1 cellular context compared by ENCODE assay signal in the genomic region with DNA sequence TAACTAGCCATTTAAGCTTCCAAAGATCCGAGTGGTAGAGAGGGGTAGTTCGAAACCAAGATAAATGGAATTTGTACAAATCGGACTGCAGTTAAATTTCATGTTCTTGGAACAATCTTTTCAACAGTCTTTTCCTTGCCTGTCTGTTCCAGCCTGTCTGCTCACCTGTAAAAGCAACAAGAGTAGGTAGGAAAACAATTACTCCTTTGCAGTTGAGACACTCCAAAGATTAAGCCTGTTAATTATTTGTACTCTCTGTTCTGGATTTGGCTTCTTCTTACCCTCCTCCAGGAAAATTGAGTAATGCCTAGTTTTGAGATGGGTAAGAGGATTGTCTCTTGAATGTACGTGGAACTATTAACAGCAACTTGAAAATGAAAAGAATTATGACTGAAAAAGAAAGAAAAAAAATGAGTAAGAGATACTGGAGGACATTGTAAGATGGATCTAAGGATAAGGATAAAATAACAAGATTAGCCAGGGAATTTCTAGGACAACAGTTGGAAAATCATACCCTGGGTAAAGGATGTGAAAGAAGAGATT.
TF ChIP-seq lines count a peak whose summit lies in the region.

No MANE protein-coding gene starts in this region.

TF ChIP-seq in K562, 482 proteins besides CTCF, POLR2A, EP300 and RAD21:
- TF ChIP-seq SREBF2 (CRISPR knock-in tag; IDR thresholded peaks at IDR 0.05), result no peak
- TF ChIP-seq, protein P1, sequence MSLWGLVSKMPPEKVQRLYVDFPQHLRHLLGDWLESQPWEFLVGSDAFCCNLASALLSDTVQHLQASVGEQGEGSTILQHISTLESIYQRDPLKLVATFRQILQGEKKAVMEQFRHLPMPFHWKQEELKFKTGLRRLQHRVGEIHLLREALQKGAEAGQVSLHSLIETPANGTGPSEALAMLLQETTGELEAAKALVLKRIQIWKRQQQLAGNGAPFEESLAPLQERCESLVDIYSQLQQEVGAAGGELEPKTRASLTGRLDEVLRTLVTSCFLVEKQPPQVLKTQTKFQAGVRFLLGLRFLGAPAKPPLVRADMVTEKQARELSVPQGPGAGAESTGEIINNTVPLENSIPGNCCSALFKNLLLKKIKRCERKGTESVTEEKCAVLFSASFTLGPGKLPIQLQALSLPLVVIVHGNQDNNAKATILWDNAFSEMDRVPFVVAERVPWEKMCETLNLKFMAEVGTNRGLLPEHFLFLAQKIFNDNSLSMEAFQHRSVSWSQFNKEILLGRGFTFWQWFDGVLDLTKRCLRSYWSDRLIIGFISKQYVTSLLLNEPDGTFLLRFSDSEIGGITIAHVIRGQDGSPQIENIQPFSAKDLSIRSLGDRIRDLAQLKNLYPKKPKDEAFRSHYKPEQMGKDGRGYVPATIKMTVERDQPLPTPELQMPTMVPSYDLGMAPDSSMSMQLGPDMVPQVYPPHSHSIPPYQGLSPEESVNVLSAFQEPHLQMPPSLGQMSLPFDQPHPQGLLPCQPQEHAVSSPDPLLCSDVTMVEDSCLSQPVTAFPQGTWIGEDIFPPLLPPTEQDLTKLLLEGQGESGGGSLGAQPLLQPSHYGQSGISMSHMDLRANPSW (CRISPR knock-in tag; IDR thresholded peaks at IDR 0.05), result no peak
- TF ChIP-seq, protein P2, sequence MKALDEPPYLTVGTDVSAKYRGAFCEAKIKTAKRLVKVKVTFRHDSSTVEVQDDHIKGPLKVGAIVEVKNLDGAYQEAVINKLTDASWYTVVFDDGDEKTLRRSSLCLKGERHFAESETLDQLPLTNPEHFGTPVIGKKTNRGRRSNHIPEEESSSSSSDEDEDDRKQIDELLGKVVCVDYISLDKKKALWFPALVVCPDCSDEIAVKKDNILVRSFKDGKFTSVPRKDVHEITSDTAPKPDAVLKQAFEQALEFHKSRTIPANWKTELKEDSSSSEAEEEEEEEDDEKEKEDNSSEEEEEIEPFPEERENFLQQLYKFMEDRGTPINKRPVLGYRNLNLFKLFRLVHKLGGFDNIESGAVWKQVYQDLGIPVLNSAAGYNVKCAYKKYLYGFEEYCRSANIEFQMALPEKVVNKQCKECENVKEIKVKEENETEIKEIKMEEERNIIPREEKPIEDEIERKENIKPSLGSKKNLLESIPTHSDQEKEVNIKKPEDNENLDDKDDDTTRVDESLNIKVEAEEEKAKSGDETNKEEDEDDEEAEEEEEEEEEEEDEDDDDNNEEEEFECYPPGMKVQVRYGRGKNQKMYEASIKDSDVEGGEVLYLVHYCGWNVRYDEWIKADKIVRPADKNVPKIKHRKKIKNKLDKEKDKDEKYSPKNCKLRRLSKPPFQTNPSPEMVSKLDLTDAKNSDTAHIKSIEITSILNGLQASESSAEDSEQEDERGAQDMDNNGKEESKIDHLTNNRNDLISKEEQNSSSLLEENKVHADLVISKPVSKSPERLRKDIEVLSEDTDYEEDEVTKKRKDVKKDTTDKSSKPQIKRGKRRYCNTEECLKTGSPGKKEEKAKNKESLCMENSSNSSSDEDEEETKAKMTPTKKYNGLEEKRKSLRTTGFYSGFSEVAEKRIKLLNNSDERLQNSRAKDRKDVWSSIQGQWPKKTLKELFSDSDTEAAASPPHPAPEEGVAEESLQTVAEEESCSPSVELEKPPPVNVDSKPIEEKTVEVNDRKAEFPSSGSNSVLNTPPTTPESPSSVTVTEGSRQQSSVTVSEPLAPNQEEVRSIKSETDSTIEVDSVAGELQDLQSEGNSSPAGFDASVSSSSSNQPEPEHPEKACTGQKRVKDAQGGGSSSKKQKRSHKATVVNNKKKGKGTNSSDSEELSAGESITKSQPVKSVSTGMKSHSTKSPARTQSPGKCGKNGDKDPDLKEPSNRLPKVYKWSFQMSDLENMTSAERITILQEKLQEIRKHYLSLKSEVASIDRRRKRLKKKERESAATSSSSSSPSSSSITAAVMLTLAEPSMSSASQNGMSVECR (CRISPR knock-in tag; IDR thresholded peaks at IDR 0.05), result no peak
- TF ChIP-seq NCOA4 (IDR thresholded peaks at IDR 0.05; ENCODE audit: partially characterized antibody), result no peak
- no peak for TF ChIP-seq XRCC5 (IDR thresholded peaks at IDR 0.05; ENCODE audit: low read depth, low read length)
- TF ChIP-seq NUFIP1 (IDR thresholded peaks at IDR 0.05; ENCODE audit: partially characterized antibody), result no peak
- TF ChIP-seq, protein P3, sequence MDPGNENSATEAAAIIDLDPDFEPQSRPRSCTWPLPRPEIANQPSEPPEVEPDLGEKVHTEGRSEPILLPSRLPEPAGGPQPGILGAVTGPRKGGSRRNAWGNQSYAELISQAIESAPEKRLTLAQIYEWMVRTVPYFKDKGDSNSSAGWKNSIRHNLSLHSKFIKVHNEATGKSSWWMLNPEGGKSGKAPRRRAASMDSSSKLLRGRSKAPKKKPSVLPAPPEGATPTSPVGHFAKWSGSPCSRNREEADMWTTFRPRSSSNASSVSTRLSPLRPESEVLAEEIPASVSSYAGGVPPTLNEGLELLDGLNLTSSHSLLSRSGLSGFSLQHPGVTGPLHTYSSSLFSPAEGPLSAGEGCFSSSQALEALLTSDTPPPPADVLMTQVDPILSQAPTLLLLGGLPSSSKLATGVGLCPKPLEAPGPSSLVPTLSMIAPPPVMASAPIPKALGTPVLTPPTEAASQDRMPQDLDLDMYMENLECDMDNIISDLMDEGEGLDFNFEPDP (CRISPR knock-in tag; IDR thresholded peaks at IDR 0.05), result no peak
